7 cellular contexts compared by ENCODE assay signal in genomic region chr19:19933432-19934314, GRCh38. TPM values are rescaled to one million over a fixed set of nuclear protein-coding genes. Genes with fewer than 3 reads are reported as not detected.
A peak's percentile ranks its signal among the peaks of the same experiment; 100 is the strongest.
DNase-seq lines count a peak whose midpoint lies in the region; ATAC-seq, FAIRE-seq and TF ChIP-seq lines count a peak whose summit lies in the region.
"Not testable (repeated sequence)": the region's sequence is repeated elsewhere in the genome, so short reads cannot be mapped to it uniquely, and the experiment has no call there.
"Had no signal": no experiment of that assay in that cellular context is flagged by ENCODE, and none has a peak within 500 bp of the region (broad histone marks: within the 10 kb centered on the region; RNA-seq: fewer than 3 reads in every experiment).

No MANE protein-coding gene starts in this region.

- H3K23ac ChIP-seq in H1 (ENCODE audit: insufficient read length), result not testable (repeated sequence)

- not testable (repeated sequence) for H2AK5ac ChIP-seq in H1 (ENCODE audit: low read depth, low read length)

- H2BK20ac ChIP-seq in H1 (ENCODE audit: low read length), result not testable (repeated sequence)

- not testable (repeated sequence) for H3K4me3 Mint-ChIP-seq in progenitor cell of endocrine pancreas (ENCODE audit: low read depth)

- not testable (repeated sequence) for H3K36me3 ChIP-seq in HCT116 (ENCODE audit: control insufficient read depth in 1 of 2, insufficient read depth in 2 of 2, low read length in 2 of 2)
- H3K36me3 ChIP-seq in H1 (ENCODE audit: control insufficient read depth in 2 of 4, insufficient read depth in 4 of 4, low read length in 3 of 4) (peaks cover 6 to 65% (median 40%) of the 10 kb centered on the region in 4 experiments; a peak in 7 of 8 replicates), iPS-20b (ENCODE audit: insufficient read depth, low read depth, low read length) (peaks cover 65% of the 10 kb centered on the region)

- not testable (repeated sequence) for H2BK5ac ChIP-seq in H1 (ENCODE audit: low read depth, low read length)

- H3K9me2 ChIP-seq in HCT116 (ENCODE audit: insufficient read depth), result not testable (repeated sequence)

- BruUV-seq in HCT116 (replicated peaks; lab: Mats Ljungman, UMichigan), result not testable (repeated sequence)

- not testable (repeated sequence) for H3K4me2 ChIP-seq in HCT116 (ENCODE audit: low read length); H1 (ENCODE audit: insufficient read depth in 1 of 2, low read depth in 2 of 2, low read length in 2 of 2)

- FAIRE-seq in H1 (lab: Jason Lieb, UNC), result peak; percentile 71

- not testable (repeated sequence) for H4K91ac ChIP-seq in H1 (replicated peaks; ENCODE audit: insufficient read length, low read length)

- H3K18ac ChIP-seq in H1 (ENCODE audit: extremely low read depth, low read length), result not testable (repeated sequence)

- H4K20me1 ChIP-seq in HCT116 (ENCODE audit: insufficient read depth); H1 (replicated peaks in 1 of 2; ENCODE audit: control insufficient read depth in 1 of 2, insufficient read depth in 2 of 2, low read length in 2 of 2): not testable (repeated sequence)

- H3K27me3 Mint-ChIP-seq in progenitor cell of endocrine pancreas, result not testable (repeated sequence)

- TF ChIP-seq RAD21 in HCT116 (IDR thresholded peaks at IDR 0.05; ENCODE audit: low read depth); H1 (IDR thresholded peaks at IDR 0.05 in 1 of 2, conservative IDR thresholded peaks at IDR 0.05 in 1 of 2; ENCODE audit: low read depth in 2 of 2, low read length in 2 of 2): not testable (repeated sequence)

- TF ChIP-seq POLR2A in HCT116 (IDR thresholded peaks at IDR 0.05; ENCODE audit: borderline replicate concordance, extremely low read depth, insufficient read depth, insufficient read length); H1 (IDR thresholded peaks at IDR 0.05; ENCODE audit: control extremely low read depth in 1 of 2, low read depth in 2 of 2, low read length in 2 of 2): not testable (repeated sequence)

- not testable (repeated sequence) for H4K5ac ChIP-seq in H1 (ENCODE audit: insufficient read length, low read depth, low read length)

- H2BK15ac ChIP-seq in H1 (ENCODE audit: low read length), result not testable (repeated sequence)

- H4K8ac ChIP-seq in H1 (ENCODE audit: extremely low read depth, insufficient read depth, low read length), result not testable (repeated sequence)

- not testable (repeated sequence) for H3K14ac ChIP-seq in H1 (ENCODE audit: insufficient read length)

- H2BK120ac ChIP-seq in H1 (replicated peaks; ENCODE audit: low read depth, low read length), result not testable (repeated sequence)

- not testable (repeated sequence) for H3K4me1 ChIP-seq in HCT116 (ENCODE audit: control insufficient read depth in 1 of 2, insufficient read depth in 2 of 2, low read length in 2 of 2); H1 (replicated peaks in 1 of 4; ENCODE audit: control insufficient read depth in 3 of 4, insufficient read depth in 4 of 4, low read length in 3 of 4); iPS-20b (ENCODE audit: insufficient read depth, low read length)

- WGBS in H1 (ENCODE audit: extremely low coverage in 1 of 2, insufficient coverage in 1 of 2, insufficient read length in 1 of 2, insufficient replicate concordance in 2 of 2, low coverage in 1 of 2, low lambda C conversion rate in 2 of 2, missing lambda C conversion rate in 1 of 2), 2 experiments, result 95% methylated on average over 3 of the region's 3 CpGs; no CpG with 5 or more reads in 1 of the 2 experiments

- H3K36me3 Mint-ChIP-seq in progenitor cell of endocrine pancreas (ENCODE audit: insufficient read depth), result peaks cover 63% of the 10 kb centered on the region

- not testable (repeated sequence) for H3K27ac ChIP-seq in HCT116 (ENCODE audit: low read depth, low read length); H1 (ENCODE audit: low read depth, low read length); iPS-20b (ENCODE audit: low read length)

- in situ Hi-C loops in astrocyte of the spinal cord (cut with HindIII; ENCODE audit: low sequenced_read_pairs), result not testable (repeated sequence)

- intact Hi-C loops in HCT116 (cut with micrococcal nuclease), result not testable (repeated sequence)

- RAD21 ChIA-PET in HCT116 (lab: Charles Lee; ENCODE audit: low non-redundant PET in 1 of 2, low total read pairs in 2 of 2, uncharacterized antibody in 2 of 2, unreplicated experiment in 2 of 2), result not testable (repeated sequence)

- H3K27ac Mint-ChIP-seq in progenitor cell of endocrine pancreas, result peak overlapping the region; percentile 85

- peaks cover 10 to 11% of the 10 kb centered on the region in 2 experiments; a peak in 2 of 4 replicates for H3K9me3 ChIP-seq in HCT116 (ENCODE audit: control insufficient read depth in 1 of 2, insufficient read depth in 1 of 2, low read depth in 1 of 2, low read length in 2 of 2)
- peaks cover 63 to 64% of the 10 kb centered on the region in 2 experiments for H3K9me3 ChIP-seq in H1 (ENCODE audit: insufficient read depth in 2 of 2, low read depth in 1 of 2, low read length in 1 of 2)
- peaks cover 82% of the 10 kb centered on the region for H3K9me3 ChIP-seq in iPS-20b (ENCODE audit: insufficient read depth, low read depth, low read length)

- H3K9me3 Mint-ChIP-seq in progenitor cell of endocrine pancreas (ENCODE audit: low read depth), result peaks cover 39% of the 10 kb centered on the region

- TF ChIP-seq EP300 in H1 (IDR thresholded peaks at IDR 0.05; ENCODE audit: borderline replicate concordance in 1 of 2, low read depth in 2 of 2, low read length in 2 of 2), result not testable (repeated sequence)

- not testable (repeated sequence) for TF ChIP-seq CTCF in HCT116 (IDR thresholded peaks at IDR 0.05 in 2 of 3, conservative IDR thresholded peaks at IDR 0.05 in 1 of 3; ENCODE audit: borderline replicate concordance in 1 of 3, insufficient read depth in 1 of 3, low read depth in 2 of 3, low read length in 2 of 3); astrocyte of the spinal cord (IDR thresholded peaks at IDR 0.05; ENCODE audit: low read depth, low read length); H1 (IDR thresholded peaks at IDR 0.05; ENCODE audit: control extremely low read depth in 1 of 3, insufficient read depth in 1 of 3, low read depth in 1 of 3, low read length in 3 of 3); progenitor cell of endocrine pancreas (IDR thresholded peaks at IDR 0.05; ENCODE audit: unreplicated experiment)

- H3K4me1 Mint-ChIP-seq in progenitor cell of endocrine pancreas (ENCODE audit: low read depth), result not testable (repeated sequence)

- not testable (repeated sequence) for H2AFZ ChIP-seq in HCT116 (ENCODE audit: low read depth, low read length, poor library complexity, severe bottlenecking); H1 (ENCODE audit: low read length)

- not testable (repeated sequence) for H2BK12ac ChIP-seq in H1 (ENCODE audit: low read depth, low read length)

- not testable (repeated sequence) for DNase-seq in HCT116 (ENCODE audit: low read depth, low spot score); H1 (ENCODE audit: low read depth in 1 of 2, low spot score in 2 of 2); progenitor cell of endocrine pancreas (ENCODE audit: low spot score, unreplicated experiment)
- peak; percentile 18 for DNase-seq in MV-4-11 (lab: John Stamatoyannopoulos, UW)
- peak; percentile 3 for DNase-seq in astrocyte of the spinal cord (ENCODE audit: low read depth, low spot score)

- H3K27me3 ChIP-seq in HCT116 (ENCODE audit: insufficient read depth, low read length); H1 (replicated peaks in 1 of 4; ENCODE audit: control insufficient read depth in 3 of 4, extremely low read depth in 1 of 4, insufficient read depth in 3 of 4, low read length in 3 of 4); iPS-20b (ENCODE audit: insufficient read depth, low read length): not testable (repeated sequence)

- ATAC-seq in HCT116, result not testable (repeated sequence)

- H3K23me2 ChIP-seq in H1 (ENCODE audit: low read depth, low read length), result not testable (repeated sequence)

- not testable (repeated sequence) for H3K4me3 ChIP-seq in HCT116 (replicated peaks in 1 of 2; ENCODE audit: low read depth in 1 of 2, low read length in 2 of 2); astrocyte of the spinal cord (ENCODE audit: low read depth, low read length)
- peak overlapping the region in 1 of 4 experiments; percentile 34; a peak in 1 of 8 replicates for H3K4me3 ChIP-seq in H1 (ENCODE audit: extremely low read depth in 1 of 4, insufficient read depth in 2 of 4, low read depth in 3 of 4, low read length in 4 of 4)
- peak overlapping the region; percentile 35 for H3K4me3 ChIP-seq in iPS-20b (ENCODE audit: low read length)

- H3K79me2 ChIP-seq in HCT116 (ENCODE audit: insufficient read depth, low read length); H1 (ENCODE audit: control insufficient read depth in 1 of 2, insufficient read depth in 2 of 2, low read length in 2 of 2): not testable (repeated sequence)

- POLR2A ChIA-PET in HCT116 (lab: Charles Lee), result not testable (repeated sequence)
- POLR2A ChIA-PET in H1 (lab: Charles Lee; ENCODE audit: partially characterized antibody), result interaction anchor here (0.9 kb wide), 1 partner anchor 112 kb away, joined by 3 read pairs; no protein-coding TSS in a partner anchor

- not testable (repeated sequence) for H3K79me1 ChIP-seq in H1 (ENCODE audit: low read depth, low read length)

- H3K9ac ChIP-seq in HCT116 (ENCODE audit: low read length); H1 (replicated peaks in 1 of 4; ENCODE audit: extremely low read depth in 1 of 4, low read depth in 3 of 4, low read length in 3 of 4); iPS-20b (ENCODE audit: low read depth, low read length): not testable (repeated sequence)

- not testable (repeated sequence) for H3K56ac ChIP-seq in H1 (replicated peaks; ENCODE audit: insufficient read length, low read depth, low read length)

- H3K4ac ChIP-seq in H1 (replicated peaks; ENCODE audit: insufficient read length, low read depth, low read length), result not testable (repeated sequence)

- CTCF ChIA-PET in HCT116 (lab: Charles Lee); H1 (lab: Charles Lee; ENCODE audit: partially characterized antibody): not testable (repeated sequence)

RNA-seq across cellular contexts. Expression of gene ZNF93, which starts 32.9 kb away (rescaled TPM):
- total RNA-seq in HCT116 (2021; ENCODE audit: unreplicated experiment) (not detected), progenitor cell of endocrine pancreas (36.5 and 40.7 TPM in 2 replicates)
- not detected in 2 replicates for polyA plus RNA-seq in HCT116 (2012)
- 61.1 and 61.8 TPM in 2 replicates for total RNA-seq in H1 (2021; fragmentation: NEBNext Ultra II Directional; extraction: Animal tissue kit (Norgen Biotek cat#: 25700))
- 25.3 and 40.8 TPM in 2 replicates for polyA plus RNA-seq in H1 (2011; rRNA removed)
- polyA plus RNA-seq in H1 (2011; cell fraction: cytosol; rRNA removed), result 38.1 TPM
- polyA plus RNA-seq in H1 (2011; cell fraction: nucleus; rRNA removed), result 35.4 TPM
- polyA plus RNA-seq in H1 (2012, experiment 1 of 2), result 33.0 to 53.7 TPM (median 40.9 TPM) in 4 replicates
- 8.5 TPM for polyA plus RNA-seq in H1 (2012, experiment 2 of 2)
- 54.7 TPM for polyA plus RNA-seq in H1 (2013, experiment 1 of 2)
- polyA plus RNA-seq in H1 (2013, experiment 2 of 2), result 52.0 TPM
- polyA minus RNA-seq in H1 (2011; rRNA and poly(A)+ RNA removed), result 134 and 170 TPM in 2 replicates
- polyA minus RNA-seq in H1 (2011; cell fraction: cytosol; rRNA and poly(A)+ RNA removed), result 47.7 TPM
- polyA minus RNA-seq in H1 (2011; cell fraction: nucleus; rRNA and poly(A)+ RNA removed), result 227 TPM
- polyA plus RNA-seq: A549 had no signal

Comparison
In these comparisons a context has a peak if more than half of its experiments do, and no peak if none do; other contexts are left out.
1. RNA of gene ZNF93, which starts 32.9 kb away (total RNA-seq): 61.1 to 61.8 TPM in H1 and 36.5 to 40.7 TPM in progenitor cell of endocrine pancreas; not detected in HCT116 (single experiment); every median in the first group is over 10 times any median in the second.